In the genomic region with DNA sequence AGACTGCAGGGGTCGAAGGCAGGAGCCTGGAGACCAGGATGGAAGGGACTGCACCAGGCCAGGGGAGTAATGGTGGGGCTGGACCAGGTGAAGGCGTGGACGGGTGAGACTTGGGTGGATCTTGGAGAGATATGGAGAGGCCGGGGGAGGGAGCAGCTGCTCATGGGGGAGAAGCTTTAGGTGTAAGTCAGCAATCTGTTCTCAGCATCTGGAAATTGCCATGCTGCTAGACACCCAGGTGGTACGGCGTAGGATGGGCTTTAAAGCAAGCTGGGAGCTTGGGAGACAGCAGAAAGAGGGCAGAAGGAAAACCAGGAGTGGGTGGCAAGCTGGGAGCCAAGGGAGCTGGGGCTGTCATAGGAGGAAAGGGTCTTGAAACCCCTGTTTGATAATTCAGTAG, we compare ENCODE assay signal across 1 cellular context.
TF ChIP-seq lines count a peak whose summit lies in the region.

No MANE protein-coding gene starts in this region.

TF ChIP-seq in GM12878, 131 proteins besides CTCF, POLR2A, EP300 and RAD21:
- TF ChIP-seq WRNIP1 (IDR thresholded peaks at IDR 0.05; ENCODE audit: borderline replicate concordance, low read depth, low read length) (no peak), BMI1 (IDR thresholded peaks at IDR 0.05; ENCODE audit: borderline replicate concordance) (no peak), ETV6 (conservative IDR thresholded peaks at IDR 0.05 in 1 of 2, IDR thresholded peaks at IDR 0.05 in 1 of 2; ENCODE audit: borderline replicate concordance in 1 of 2, low read depth in 1 of 2) (no peak), SUZ12 (IDR thresholded peaks at IDR 0.05; ENCODE audit: unreplicated experiment) (no peak), PAX5 (IDR thresholded peaks at IDR 0.05; ENCODE audit: borderline replicate concordance, low read depth, low read length) (no peak), MEF2A (IDR thresholded peaks at IDR 0.05; ENCODE audit: insufficient read depth, low read depth, low read length) (no peak), NFYA (IDR thresholded peaks at IDR 0.05; ENCODE audit: borderline replicate concordance, low read depth, low read length) (no peak), MEF2B (IDR thresholded peaks at IDR 0.05; ENCODE audit: partially characterized antibody, poor library complexity, severe bottlenecking) (no peak), ESRRA (IDR thresholded peaks at IDR 0.05; ENCODE audit: low read length) (no peak), GABPA (IDR thresholded peaks at IDR 0.05; ENCODE audit: low read depth) (no peak), ZBED1 (IDR thresholded peaks at IDR 0.05; ENCODE audit: borderline replicate concordance) (no peak)
- TF ChIP-seq, protein P1, sequence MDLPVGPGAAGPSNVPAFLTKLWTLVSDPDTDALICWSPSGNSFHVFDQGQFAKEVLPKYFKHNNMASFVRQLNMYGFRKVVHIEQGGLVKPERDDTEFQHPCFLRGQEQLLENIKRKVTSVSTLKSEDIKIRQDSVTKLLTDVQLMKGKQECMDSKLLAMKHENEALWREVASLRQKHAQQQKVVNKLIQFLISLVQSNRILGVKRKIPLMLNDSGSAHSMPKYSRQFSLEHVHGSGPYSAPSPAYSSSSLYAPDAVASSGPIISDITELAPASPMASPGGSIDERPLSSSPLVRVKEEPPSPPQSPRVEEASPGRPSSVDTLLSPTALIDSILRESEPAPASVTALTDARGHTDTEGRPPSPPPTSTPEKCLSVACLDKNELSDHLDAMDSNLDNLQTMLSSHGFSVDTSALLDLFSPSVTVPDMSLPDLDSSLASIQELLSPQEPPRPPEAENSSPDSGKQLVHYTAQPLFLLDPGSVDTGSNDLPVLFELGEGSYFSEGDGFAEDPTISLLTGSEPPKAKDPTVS (IDR thresholded peaks at IDR 0.05; ENCODE audit: low read depth, low read length), result no peak
- TF ChIP-seq, protein P2, sequence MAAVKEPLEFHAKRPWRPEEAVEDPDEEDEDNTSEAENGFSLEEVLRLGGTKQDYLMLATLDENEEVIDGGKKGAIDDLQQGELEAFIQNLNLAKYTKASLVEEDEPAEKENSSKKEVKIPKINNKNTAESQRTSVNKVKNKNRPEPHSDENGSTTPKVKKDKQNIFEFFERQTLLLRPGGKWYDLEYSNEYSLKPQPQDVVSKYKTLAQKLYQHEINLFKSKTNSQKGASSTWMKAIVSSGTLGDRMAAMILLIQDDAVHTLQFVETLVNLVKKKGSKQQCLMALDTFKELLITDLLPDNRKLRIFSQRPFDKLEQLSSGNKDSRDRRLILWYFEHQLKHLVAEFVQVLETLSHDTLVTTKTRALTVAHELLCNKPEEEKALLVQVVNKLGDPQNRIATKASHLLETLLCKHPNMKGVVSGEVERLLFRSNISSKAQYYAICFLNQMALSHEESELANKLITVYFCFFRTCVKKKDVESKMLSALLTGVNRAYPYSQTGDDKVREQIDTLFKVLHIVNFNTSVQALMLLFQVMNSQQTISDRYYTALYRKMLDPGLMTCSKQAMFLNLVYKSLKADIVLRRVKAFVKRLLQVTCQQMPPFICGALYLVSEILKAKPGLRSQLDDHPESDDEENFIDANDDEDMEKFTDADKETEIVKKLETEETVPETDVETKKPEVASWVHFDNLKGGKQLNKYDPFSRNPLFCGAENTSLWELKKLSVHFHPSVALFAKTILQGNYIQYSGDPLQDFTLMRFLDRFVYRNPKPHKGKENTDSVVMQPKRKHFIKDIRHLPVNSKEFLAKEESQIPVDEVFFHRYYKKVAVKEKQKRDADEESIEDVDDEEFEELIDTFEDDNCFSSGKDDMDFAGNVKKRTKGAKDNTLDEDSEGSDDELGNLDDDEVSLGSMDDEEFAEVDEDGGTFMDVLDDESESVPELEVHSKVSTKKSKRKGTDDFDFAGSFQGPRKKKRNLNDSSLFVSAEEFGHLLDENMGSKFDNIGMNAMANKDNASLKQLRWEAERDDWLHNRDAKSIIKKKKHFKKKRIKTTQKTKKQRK (IDR thresholded peaks at IDR 0.05; ENCODE audit: low read depth, low read length), result no peak
